ENCODE assay signal across 24 cellular contexts in genomic region chr2:222300725-222301295, GRCh38. TPM values are rescaled to one million over a fixed set of nuclear protein-coding genes. Genes with fewer than 3 reads are reported as not detected.
DNase-seq lines count a peak whose midpoint lies in the region; ATAC-seq and TF ChIP-seq lines count a peak whose summit lies in the region.
"Had no signal": no experiment of that assay in that cellular context is flagged by ENCODE, and none has a peak within 500 bp of the region (broad histone marks: within the 10 kb centered on the region; RNA-seq: fewer than 3 reads in every experiment).

No MANE protein-coding gene starts in this region.

- H3K27ac ChIP-seq in coronary artery (no peak overlapping the region), mesendoderm (ENCODE audit: low read depth, low read length) (no peak overlapping the region), lower lobe of right lung (no peak overlapping the region)
- H3K27ac ChIP-seq: neutrophil, prostate gland had no signal

- H3K23ac ChIP-seq in mesendoderm (ENCODE audit: low read length) = no peak overlapping the region

- no peak for ATAC-seq in activated naive CD8-positive, alpha-beta T cell treated with anti-CD3 and anti-CD28 coated beads, Interleukin-2, amount 10 ng/mL, durations not matched to agents 7 days and 5 days (ENCODE audit: low read depth)
- ATAC-seq in activated naive CD8-positive, alpha-beta T cell treated with anti-CD3 and anti-CD28 coated beads, Interleukin-2, amount 50 U/mL, for 24 hours = no peak
- ATAC-seq in lower lobe of right lung (no peak), GM19452 (IDR thresholded peaks at IDR 0.05; ENCODE audit: unreplicated experiment) (no peak)
- ATAC-seq: activated T-cell treated with anti-CD3 and anti-CD28 coated beads, Interleukin-2, amount 50 U/mL, for 4 hours; K562; left cardiac atrium; stimulated activated memory B cell treated with anti-CD40 and anti-IgM and Interleukin-4, amounts not matched to agents 10 μg/mL and 1 μg/mL and 100 μg/mL, for 72 hours had no signal

- no peaks in the 10 kb centered on the region for H3K79me2 ChIP-seq in mesendoderm (ENCODE audit: control insufficient read depth, insufficient read depth, low read length)

- POLR2A ChIA-PET in activated naive CD8-positive, alpha-beta T cell treated with anti-CD3 and anti-CD28 coated beads, Interleukin-2, amount 10 ng/mL, durations not matched to agents 7 days and 5 days (lab: Charles Lee) = no interaction called here

- H3K36me3 ChIP-seq in mesendoderm (ENCODE audit: control insufficient read depth, insufficient read depth, low read length) = no peaks in the 10 kb centered on the region
- H3K36me3 ChIP-seq in lower lobe of right lung = no peaks in the 10 kb centered on the region
- H3K36me3 ChIP-seq: neutrophil, prostate gland had no signal

- intact Hi-C loops in lower lobe of right lung (cut with DNase I) = no loop called here

- H3K4me1 Mint-ChIP-seq in activated naive CD8-positive, alpha-beta T cell treated with anti-CD3 and anti-CD28 coated beads, Interleukin-2, amount 10 ng/mL, durations not matched to agents 7 days and 5 days = peaks cover 24% of the 10 kb centered on the region
- peaks cover 33% of the 10 kb centered on the region for H3K4me1 Mint-ChIP-seq in activated naive CD8-positive, alpha-beta T cell treated with anti-CD3 and anti-CD28 coated beads, Interleukin-2, amount 50 U/mL, for 24 hours
- peaks cover 11% of the 10 kb centered on the region for H3K4me1 Mint-ChIP-seq in type B pancreatic cell (ENCODE audit: unreplicated experiment)

- H3K4me3 ChIP-seq in coronary artery = peak overlapping the region; percentile 1
- no peak overlapping the region for H3K4me3 ChIP-seq in mesendoderm (ENCODE audit: low read length)
- no peak overlapping the region for H3K4me3 ChIP-seq in lower lobe of right lung
- H3K4me3 ChIP-seq: K562, prostate gland had no signal

- no peak overlapping the region for H3K9ac ChIP-seq in mesendoderm (ENCODE audit: low read length)

- H3K18ac ChIP-seq in mesendoderm (ENCODE audit: low read length) = no peak overlapping the region

- H3K4me1 ChIP-seq in mesendoderm (ENCODE audit: control insufficient read depth, low read depth, low read length) = no peaks in the 10 kb centered on the region
- peaks cover 61% of the 10 kb centered on the region for H3K4me1 ChIP-seq in lower lobe of right lung
- H3K4me1 ChIP-seq: prostate gland had no signal

- H4K8ac ChIP-seq in mesendoderm (ENCODE audit: low read depth, low read length) = no peak overlapping the region

- peak overlapping the region; percentile 18 for H3K4me2 ChIP-seq in mesendoderm (ENCODE audit: low read length)

- H2BK15ac ChIP-seq in mesendoderm (replicated peaks; ENCODE audit: low read depth) = no peak overlapping the region

- H2BK5ac ChIP-seq in mesendoderm (ENCODE audit: low read length) = no peak overlapping the region

- H3K79me1 ChIP-seq in mesendoderm (ENCODE audit: low read length) = no peaks in the 10 kb centered on the region

- peak; percentile 31 for DNase-seq in activated naive CD8-positive, alpha-beta T cell treated with anti-CD3 and anti-CD28 coated beads, Interleukin-2, amount 10 ng/mL, durations not matched to agents 7 days and 5 days
- no peak for DNase-seq in activated naive CD8-positive, alpha-beta T cell treated with anti-CD3 and anti-CD28 coated beads, Interleukin-2, amount 50 U/mL, for 24 hours
- DNase-seq in coronary artery (ENCODE audit: low spot score) (no peak), mesendoderm (peak; percentile 82), type B pancreatic cell (ENCODE audit: extremely low spot score, unreplicated experiment) (no peak), anterior cingulate cortex (lab: John Stamatoyannopoulos, UW) (no peak), lower lobe of right lung (no peak)
- DNase-seq: activated T-cell treated with anti-CD3 and anti-CD28 coated beads, Interleukin-2, amount 50 U/mL, for 4 hours; left cardiac atrium; midbrain; NCI-H146; NCI-H69; stimulated activated CD4-positive, alpha-beta T cell treated with anti-CD3 and anti-CD28 coated beads, Interleukin-2, amount 100 ng/mL, for 24 hours had no signal

- H3K27me3 Mint-ChIP-seq in activated naive CD8-positive, alpha-beta T cell treated with anti-CD3 and anti-CD28 coated beads, Interleukin-2, amount 10 ng/mL, durations not matched to agents 7 days and 5 days = peaks cover 97% of the 10 kb centered on the region
- H3K27me3 Mint-ChIP-seq in activated naive CD8-positive, alpha-beta T cell treated with anti-CD3 and anti-CD28 coated beads, Interleukin-2, amount 50 U/mL, for 24 hours = peaks cover 93% of the 10 kb centered on the region
- H3K27me3 Mint-ChIP-seq in type B pancreatic cell = peaks cover 100% of the 10 kb centered on the region

- no peak for TF ChIP-seq CTCF in coronary artery (IDR thresholded peaks at IDR 0.05)
- no peak for TF ChIP-seq CTCF in type B pancreatic cell (conservative IDR thresholded peaks at IDR 0.05)
- no peak for TF ChIP-seq CTCF in lower lobe of right lung (IDR thresholded peaks at IDR 0.05)

- no peak overlapping the region for H3K56ac ChIP-seq in mesendoderm (ENCODE audit: low read length)

- H3K4ac ChIP-seq in mesendoderm (ENCODE audit: low read depth, low read length) = no peak overlapping the region

- peaks cover 14% of the 10 kb centered on the region for H3K9me3 Mint-ChIP-seq in activated naive CD8-positive, alpha-beta T cell treated with anti-CD3 and anti-CD28 coated beads, Interleukin-2, amount 10 ng/mL, durations not matched to agents 7 days and 5 days
- peaks cover 12% of the 10 kb centered on the region for H3K9me3 Mint-ChIP-seq in activated naive CD8-positive, alpha-beta T cell treated with anti-CD3 and anti-CD28 coated beads, Interleukin-2, amount 50 U/mL, for 24 hours
- no peaks in the 10 kb centered on the region for H3K9me3 Mint-ChIP-seq in type B pancreatic cell
- H3K9me3 Mint-ChIP-seq: activated naive CD4-positive, alpha-beta T cell treated with anti-CD3 and anti-CD28 coated beads, Interleukin-2, amount 50 U/mL, for 24 hours had no signal

- H3K4me3 Mint-ChIP-seq in activated naive CD8-positive, alpha-beta T cell treated with anti-CD3 and anti-CD28 coated beads, Interleukin-2, amount 10 ng/mL, durations not matched to agents 7 days and 5 days = no peak overlapping the region
- no peak overlapping the region for H3K4me3 Mint-ChIP-seq in activated naive CD8-positive, alpha-beta T cell treated with anti-CD3 and anti-CD28 coated beads, Interleukin-2, amount 50 U/mL, for 24 hours
- H3K4me3 Mint-ChIP-seq in type B pancreatic cell = peak overlapping the region; percentile 78
- H3K4me3 Mint-ChIP-seq: activated naive CD4-positive, alpha-beta T cell treated with anti-CD3 and anti-CD28 coated beads, Interleukin-2, amount 50 U/mL, for 24 hours; activated T-cell treated with anti-CD3 and anti-CD28 coated beads, Interleukin-2, amount 50 U/mL, for 4 hours; stimulated activated memory B cell treated with anti-CD40 and anti-IgM and Interleukin-4, amounts not matched to agents 10 μg/mL and 1 μg/mL and 100 μg/mL, for 72 hours had no signal

- no peaks in the 10 kb centered on the region for H3K9me3 ChIP-seq in lower lobe of right lung
- H3K9me3 ChIP-seq: prostate gland had no signal

- no peak overlapping the region for H2AK5ac ChIP-seq in mesendoderm (ENCODE audit: low read length)

- WGBS in mesendoderm (ENCODE audit: extremely low coverage, insufficient coverage, low lambda C conversion rate) = no CpG with 5 or more reads among the region's 22 CpGs

- no peak overlapping the region for H4K5ac ChIP-seq in mesendoderm (ENCODE audit: low read length)

- peaks cover 10% of the 10 kb centered on the region for H3K36me3 Mint-ChIP-seq in activated naive CD8-positive, alpha-beta T cell treated with anti-CD3 and anti-CD28 coated beads, Interleukin-2, amount 10 ng/mL, durations not matched to agents 7 days and 5 days
- peaks cover 3% of the 10 kb centered on the region for H3K36me3 Mint-ChIP-seq in activated naive CD8-positive, alpha-beta T cell treated with anti-CD3 and anti-CD28 coated beads, Interleukin-2, amount 50 U/mL, for 24 hours (ENCODE audit: low read depth)
- peaks cover 8% of the 10 kb centered on the region for H3K36me3 Mint-ChIP-seq in type B pancreatic cell

- no peak overlapping the region for H2BK120ac ChIP-seq in mesendoderm (ENCODE audit: low read depth, low read length)

- H3K27ac Mint-ChIP-seq in activated naive CD8-positive, alpha-beta T cell treated with anti-CD3 and anti-CD28 coated beads, Interleukin-2, amount 10 ng/mL, durations not matched to agents 7 days and 5 days = no peak overlapping the region
- H3K27ac Mint-ChIP-seq in activated naive CD8-positive, alpha-beta T cell treated with anti-CD3 and anti-CD28 coated beads, Interleukin-2, amount 50 U/mL, for 24 hours = no peak overlapping the region
- peak overlapping the region; percentile 29 for H3K27ac Mint-ChIP-seq in type B pancreatic cell
- H3K27ac Mint-ChIP-seq: activated naive CD4-positive, alpha-beta T cell treated with anti-CD3 and anti-CD28 coated beads, Interleukin-2, amount 50 U/mL, for 24 hours; CD14-positive monocyte; stimulated activated memory B cell treated with anti-CD40 and anti-IgM and Interleukin-4, amounts not matched to agents 10 μg/mL and 1 μg/mL and 100 μg/mL, for 72 hours had no signal

- H3K27me3 ChIP-seq in mesendoderm (ENCODE audit: insufficient read depth, low read length, poor library complexity) (peaks cover 92% of the 10 kb centered on the region), lower lobe of right lung (ENCODE audit: low read depth) (peaks cover 100% of the 10 kb centered on the region)

RNA-seq across cellular contexts. Expression of gene PAX3, which starts 2.0 kb away (rescaled TPM):
- not detected for total RNA-seq in activated naive CD8-positive, alpha-beta T cell treated with anti-CD3 and anti-CD28 coated beads, Interleukin-2, amount 10 ng/mL, durations not matched to agents 7 days and 5 days
- 0.08 TPM for polyA plus RNA-seq in mesendoderm (2013, experiment 1 of 2)
- polyA plus RNA-seq in mesendoderm (2013, experiment 2 of 2) = 0.03 TPM
- total RNA-seq in type B pancreatic cell (ENCODE audit: low replicate concordance) (66.7 TPM in 1 of 2 replicates, not detected in the other), lower lobe of right lung (not detected)
- total RNA-seq: activated CD8-positive, alpha-beta memory T cell treated with anti-CD3 and anti-CD28 coated beads for 36 hours; activated T-cell treated with anti-CD3 and anti-CD28 coated beads, Interleukin-2, amount 50 U/mL, for 4 hours; fibroblast of lung; G401; glomerular endothelial cell; K562; prostate gland had no signal
- polyA plus RNA-seq: CD14-positive monocyte, fibroblast of lung, K562 had no signal

Comparison
In these comparisons a context has a peak if more than half of its experiments do, and no peak if none do; other contexts are left out.
1. DNase-seq: peak in activated naive CD8-positive, alpha-beta T cell treated with anti-CD3 and anti-CD28 coated beads, Interleukin-2, amount 10 ng/mL, durations not matched to agents 7 days and 5 days (single experiment) and mesendoderm (single experiment); none in activated naive CD8-positive, alpha-beta T cell treated with anti-CD3 and anti-CD28 coated beads, Interleukin-2, amount 50 U/mL, for 24 hours (single experiment), coronary artery (single experiment), type B pancreatic cell (single experiment), anterior cingulate cortex (0 of 58) and lower lobe of right lung (single experiment).